8 cellular contexts compared by ENCODE assay signal in the genomic region with DNA sequence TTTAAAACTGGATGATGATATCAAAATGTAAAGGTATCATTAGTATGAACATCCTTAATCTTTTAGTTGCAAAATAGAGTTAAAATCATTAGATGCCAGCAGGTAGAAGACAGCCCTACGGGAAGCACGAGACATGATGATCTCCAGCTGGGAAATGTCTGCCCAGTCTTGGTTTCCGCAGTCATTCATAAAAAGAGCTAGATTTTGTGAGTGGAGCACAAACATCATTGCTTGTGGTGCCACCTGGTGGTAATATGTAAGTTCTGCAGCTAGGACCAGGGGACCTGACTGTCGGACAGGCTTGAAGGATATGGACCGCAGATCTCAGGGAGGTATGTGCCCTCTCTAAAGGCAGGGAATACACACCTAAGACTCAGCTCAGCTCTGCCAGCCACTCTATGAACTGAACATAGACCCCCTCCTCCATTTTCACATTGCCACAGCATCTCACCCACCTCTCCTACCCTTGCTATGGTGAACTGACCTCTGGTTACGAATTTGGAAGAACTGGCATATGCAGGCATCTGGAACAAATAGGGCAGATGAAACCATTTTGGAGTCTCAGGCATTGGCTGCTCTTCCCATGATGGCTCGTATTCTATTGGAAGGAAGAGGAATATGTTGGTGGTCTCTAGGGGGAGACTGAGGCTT. TPM values are rescaled to one million over a fixed set of nuclear protein-coding genes. Genes with fewer than 3 reads are reported as not detected.
DNase-seq lines count a peak whose midpoint lies in the region; ATAC-seq and TF ChIP-seq lines count a peak whose summit lies in the region.

No MANE protein-coding gene starts in this region.

- peaks cover 99% of the 10 kb centered on the region for H3K27me3 ChIP-seq in WERI-Rb-1 (ENCODE audit: insufficient read depth, low read depth, severe bottlenecking)

- H3K4me3 ChIP-seq in WERI-Rb-1 (ENCODE audit: low read depth, low read length): no peak overlapping the region

- DNase-seq in Daoy (ENCODE audit: low read depth): peak; percentile 75
- DNase-seq in NCI-H226: peak; percentile 39
- DNase-seq in WERI-Rb-1: peak; percentile 91
- DNase-seq in cerebellar cortex (ENCODE audit: low spot score): peak; percentile 90
- DNase-seq in kidney tubule cell (ENCODE audit: low spot score): peak; percentile 81
- peak; percentile 43 for DNase-seq in stimulated activated CD8-positive, alpha-beta memory T cell treated with anti-CD3 and anti-CD28 coated beads, Interleukin-12 subunit alpha, Interleukin-12 subunit beta, amount 100 ng/mL, for 1 hour (ENCODE audit: low read depth)

- ATAC-seq in HG02759 (IDR thresholded peaks at IDR 0.05; ENCODE audit: unreplicated experiment): peak; percentile 54
- ATAC-seq in HG03460 (IDR thresholded peaks at IDR 0.05; ENCODE audit: unreplicated experiment): no peak

- H3K36me3 ChIP-seq in WERI-Rb-1: no peaks in the 10 kb centered on the region

- no peak overlapping the region for H3K27ac ChIP-seq in WERI-Rb-1

- peak; percentile 97 for TF ChIP-seq CTCF in WERI-Rb-1 (IDR thresholded peaks at IDR 0.05; ENCODE audit: low read depth, low read length)

- peaks cover 5% of the 10 kb centered on the region for H3K9me3 ChIP-seq in WERI-Rb-1 (ENCODE audit: severe bottlenecking)

RNA-seq across cellular contexts. Expression of a gene that starts 9.2 kb away (rescaled TPM):
- total RNA-seq in Daoy (2014; rRNA removed; shearing (Covaris generic)): 0.23 TPM in 1 of 2 replicates, not detected in the other

RNA-seq across cellular contexts. Expression of a gene that starts 15.3 kb away (rescaled TPM):
- 0.11 TPM in 1 of 2 replicates, not detected in the other for total RNA-seq in Daoy (2014; rRNA removed; shearing (Covaris generic))

RNA-seq across cellular contexts. Expression of a gene that starts 33.7 kb away (rescaled TPM):
- total RNA-seq in Daoy (2014; rRNA removed; shearing (Covaris generic)): not detected in 2 replicates

RNA-seq across cellular contexts. Expression of a gene that starts 47.1 kb away (rescaled TPM):
- total RNA-seq in Daoy (2014; rRNA removed; shearing (Covaris generic)): not detected in 2 replicates

RNA-seq across cellular contexts. Expression of a gene that starts 57.7 kb away (rescaled TPM):
- not detected in 2 replicates for total RNA-seq in Daoy (2014; rRNA removed; shearing (Covaris generic))

Comparison
In these comparisons a context has a peak if more than half of its experiments do, and no peak if none do; other contexts are left out.
1. DNase-seq: peak in every context shown above with its lines; median percentile 91 in WERI-Rb-1; 90 in cerebellar cortex; 81 in kidney tubule cell; 75 in Daoy; 43 in stimulated activated CD8-positive, alpha-beta memory T cell treated with anti-CD3 and anti-CD28 coated beads, Interleukin-12 subunit alpha, Interleukin-12 subunit beta, amount 100 ng/mL, for 1 hour; 39 in NCI-H226.